ENCODE assay signal across 10 cellular contexts in the genomic region with DNA sequence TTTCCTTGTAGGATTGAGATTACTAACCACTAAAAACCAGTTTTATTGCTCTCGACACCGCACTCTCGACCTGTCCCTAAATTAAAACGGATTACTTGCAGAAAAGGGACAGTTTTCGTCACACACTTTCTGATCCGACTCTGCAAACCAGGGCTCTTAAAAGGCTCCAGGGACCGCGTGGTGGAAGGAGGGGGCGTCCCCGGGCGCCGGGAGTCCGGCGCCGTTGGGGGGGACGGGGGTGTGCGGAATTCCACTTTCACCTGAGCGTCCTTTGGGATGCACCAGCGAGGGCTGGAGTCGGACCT. TPM values are rescaled to one million over a fixed set of nuclear protein-coding genes. Genes with fewer than 3 reads are reported as not detected.
A peak's percentile ranks its signal among the peaks of the same experiment; 100 is the strongest.
DNase-seq lines count a peak whose midpoint lies in the region; ATAC-seq and TF ChIP-seq lines count a peak whose summit lies in the region.
"Had no signal": no experiment of that assay in that cellular context is flagged by ENCODE, and none has a peak within 500 bp of the region (broad histone marks: within the 10 kb centered on the region; RNA-seq: fewer than 3 reads in every experiment).

No MANE protein-coding gene starts in this region.

- 4% methylated on average over 4 of the region's 20 CpGs; no CpG with 5 or more reads in 1 of the 2 donors for WGBS in gastroesophageal sphincter (ENCODE audit: low coverage in 1 of 2), 2 donors
- WGBS in trophoblast cell (ENCODE audit: extremely low coverage, insufficient coverage, insufficient read length): no CpG with 5 or more reads among the region's 20 CpGs

- H4K91ac ChIP-seq in trophoblast cell (ENCODE audit: low read depth, low read length): no peak overlapping the region

- H3K27ac ChIP-seq in gastroesophageal sphincter (peak overlapping the region in 1 of 4 donors; percentile 67), trophoblast cell (ENCODE audit: low read depth, low read length) (no peak overlapping the region)

- no peaks in the 10 kb centered on the region for H3K79me2 ChIP-seq in trophoblast cell (ENCODE audit: control insufficient read depth, insufficient read depth, low read length, poor library complexity)

- peak overlapping the region; percentile 73 for H3K27ac Mint-ChIP-seq in activated CD4-positive, alpha-beta memory T cell treated with anti-CD3 and anti-CD28 coated beads for 36 hours

- H2AFZ ChIP-seq in trophoblast cell (ENCODE audit: insufficient read depth, low read length, poor library complexity): peak overlapping the region; percentile 73

- H2BK5ac ChIP-seq in trophoblast cell (ENCODE audit: low read depth, low read length, poor library complexity): no peak overlapping the region

- TF ChIP-seq POLR2A in gastroesophageal sphincter (IDR thresholded peaks at IDR 0.05): no peak

- peaks cover 7% of the 10 kb centered on the region for H3K36me3 Mint-ChIP-seq in activated CD4-positive, alpha-beta memory T cell treated with anti-CD3 and anti-CD28 coated beads for 36 hours

- ATAC-seq in HG03432 (IDR thresholded peaks at IDR 0.05; ENCODE audit: unreplicated experiment) (peak; percentile 2), gastroesophageal sphincter (no peak), mucosa of descending colon (no peak), GM18519 (IDR thresholded peaks at IDR 0.05; ENCODE audit: low FRiP score, unreplicated experiment) (no peak)

- no peak overlapping the region for H4K12ac ChIP-seq in trophoblast cell (ENCODE audit: low read depth, low read length)

- H3K4me1 ChIP-seq in gastroesophageal sphincter (peaks cover 0 to 24% (median 9%) of the 10 kb centered on the region in 3 donors), trophoblast cell (ENCODE audit: control insufficient read depth in 1 of 2, insufficient read depth in 2 of 2, low read length in 2 of 2) (peaks cover 2 to 3% of the 10 kb centered on the region in 2 experiments), mucosa of descending colon (ENCODE audit: low read depth) (peaks cover 16% of the 10 kb centered on the region)

- intact Hi-C loops in activated CD4-positive, alpha-beta memory T cell treated with anti-CD3 and anti-CD28 coated beads for 36 hours (cut with micrococcal nuclease): loop anchor here (5.0 kb wide), 2 partner anchors 440 to 530 kb away; no protein-coding TSS in a partner anchor
- intact Hi-C loops in mucosa of descending colon (cut with DNase I, micrococcal nuclease): no loop called here

- no peak overlapping the region for H2BK120ac ChIP-seq in trophoblast cell (ENCODE audit: insufficient read depth, low read length, poor library complexity)

- TF ChIP-seq EP300 in gastroesophageal sphincter (IDR thresholded peaks at IDR 0.05): no peak

- H3K9ac ChIP-seq in trophoblast cell (ENCODE audit: low read length): no peak overlapping the region

- H3K4me2 ChIP-seq in trophoblast cell (ENCODE audit: low read length): peak overlapping the region; percentile 100

- H3K27me3 ChIP-seq in gastroesophageal sphincter (peaks cover 44% of the 10 kb centered on the region), trophoblast cell (ENCODE audit: insufficient read depth, low read length) (peaks cover 1% of the 10 kb centered on the region)

- TF ChIP-seq CTCF in gastroesophageal sphincter (IDR thresholded peaks at IDR 0.05) (no peak), mucosa of descending colon (IDR thresholded peaks at IDR 0.05) (no peak)

- CTCF ChIA-PET in activated CD4-positive, alpha-beta memory T cell treated with anti-CD3 and anti-CD28 coated beads for 36 hours (lab: Charles Lee): interaction anchor here (0.9 to 1.9 kb wide), 2 partner anchors 35 to 233 kb away, joined by 3 to 7 read pairs; no protein-coding TSS in a partner anchor

- peaks cover 8% of the 10 kb centered on the region for H3K9me3 Mint-ChIP-seq in activated CD4-positive, alpha-beta memory T cell treated with anti-CD3 and anti-CD28 coated beads for 36 hours

- H2AK5ac ChIP-seq in trophoblast cell (ENCODE audit: low read length): no peak overlapping the region

- peaks cover 40% of the 10 kb centered on the region for H3K27me3 Mint-ChIP-seq in activated CD4-positive, alpha-beta memory T cell treated with anti-CD3 and anti-CD28 coated beads for 36 hours

- H3K36me3 ChIP-seq in gastroesophageal sphincter: no peaks in the 10 kb centered on the region
- H3K36me3 ChIP-seq in trophoblast cell (ENCODE audit: control insufficient read depth in 1 of 2, insufficient read depth in 2 of 2, low read length in 2 of 2): peaks cover 0 to 2% of the 10 kb centered on the region in 2 experiments
- no peaks in the 10 kb centered on the region for H3K36me3 ChIP-seq in mucosa of descending colon (ENCODE audit: low read depth)

- peaks cover 0 to 1% (median 0%) of the 10 kb centered on the region in 3 donors for H3K9me3 ChIP-seq in gastroesophageal sphincter
- H3K9me3 ChIP-seq in trophoblast cell (ENCODE audit: insufficient read depth, low read depth, low read length): peaks cover 2% of the 10 kb centered on the region
- no peaks in the 10 kb centered on the region for H3K9me3 ChIP-seq in mucosa of descending colon

- no peak overlapping the region for H2BK12ac ChIP-seq in trophoblast cell (ENCODE audit: low read length)

- no peak overlapping the region for H4K8ac ChIP-seq in trophoblast cell (ENCODE audit: low read depth, low read length)

- H3K23ac ChIP-seq in trophoblast cell (ENCODE audit: low read length): no peak overlapping the region

- H3K4me3 ChIP-seq in gastroesophageal sphincter (peak overlapping the region; percentile 36 to 67), trophoblast cell (ENCODE audit: low read depth, low read length) (peak overlapping the region; percentile 83), mucosa of descending colon (no peak overlapping the region)

- H3K4me1 Mint-ChIP-seq in activated CD4-positive, alpha-beta memory T cell treated with anti-CD3 and anti-CD28 coated beads for 36 hours (ENCODE audit: low read depth): peaks cover 31% of the 10 kb centered on the region

- no peak overlapping the region for H3K4ac ChIP-seq in trophoblast cell (ENCODE audit: low read depth, low read length)

- H3K14ac ChIP-seq in trophoblast cell (ENCODE audit: low read length): no peak overlapping the region

- H3K4me3 Mint-ChIP-seq in activated CD4-positive, alpha-beta memory T cell treated with anti-CD3 and anti-CD28 coated beads for 36 hours: peak overlapping the region; percentile 73

- POLR2A ChIA-PET in activated CD4-positive, alpha-beta memory T cell treated with anti-CD3 and anti-CD28 coated beads for 36 hours (lab: Charles Lee): no interaction called here

- H3K18ac ChIP-seq in trophoblast cell (ENCODE audit: low read length): no peak overlapping the region

- H3K79me1 ChIP-seq in trophoblast cell (ENCODE audit: low read length): no peaks in the 10 kb centered on the region

- DNase-seq in CD1c-positive myeloid dendritic cell (ENCODE audit: extremely low spot score): peak; percentile 44
- peak; percentile 36 for DNase-seq in activated CD4-positive, alpha-beta memory T cell treated with anti-CD3 and anti-CD28 coated beads for 36 hours
- DNase-seq in trophoblast cell: no peak
- no peak for DNase-seq in mucosa of descending colon
- no peak for DNase-seq in NCI-H774 (lab: John Stamatoyannopoulos, UW)

RNA-seq across cellular contexts. Expression of gene MAK, which starts 0.7 kb away (rescaled TPM):
- 1 to 10 TPM in 1 of 2 experiments, under 1 TPM in 1; 0.87 to 1.1 TPM for total RNA-seq in activated CD4-positive, alpha-beta memory T cell treated with anti-CD3 and anti-CD28 coated beads for 36 hours
- under 1 TPM in 2 of 4 donors, not detected in 2; 0.07 to 0.67 TPM for total RNA-seq in gastroesophageal sphincter
- 0.15 and 0.21 TPM in 2 replicates for polyA plus RNA-seq in trophoblast cell (2013)
- not detected for total RNA-seq in mucosa of descending colon
- total RNA-seq: HT1080 had no signal

RNA-seq across cellular contexts. Expression of gene GCM2, which starts 44.2 kb away (rescaled TPM):
- not detected for total RNA-seq in activated CD4-positive, alpha-beta memory T cell treated with anti-CD3 and anti-CD28 coated beads for 36 hours
- total RNA-seq in gastroesophageal sphincter (not detected), mucosa of descending colon (not detected)
- 0.81 and 0.82 TPM in 2 replicates for polyA plus RNA-seq in trophoblast cell (2013)
- total RNA-seq: HT1080, pulmonary artery endothelial cell had no signal

RNA-seq across cellular contexts. Expression of gene SYCP2L, which starts 49.2 kb away (rescaled TPM):
- total RNA-seq in activated CD4-positive, alpha-beta memory T cell treated with anti-CD3 and anti-CD28 coated beads for 36 hours: under 1 TPM in 1 of 2 experiments, not detected in 1; 0.10 TPM
- 1 to 10 TPM in 2 of 4 donors, under 1 TPM in 2; 0.40 to 5.7 (median 1.6) TPM for total RNA-seq in gastroesophageal sphincter
- polyA plus RNA-seq in trophoblast cell (2013): 2.5 and 2.6 TPM in 2 replicates
- total RNA-seq in mucosa of descending colon: under 1 TPM in 2 of 3 donors, not detected in 1; 0.12 to 0.57 TPM
- total RNA-seq: HT1080, pulmonary artery endothelial cell had no signal

Comparison
In these comparisons a context has a peak if more than half of its experiments do, and no peak if none do; other contexts are left out.
1. DNase-seq: peak in CD1c-positive myeloid dendritic cell (single experiment) and activated CD4-positive, alpha-beta memory T cell treated with anti-CD3 and anti-CD28 coated beads for 36 hours (single experiment); none in trophoblast cell (0 of 2), mucosa of descending colon (0 of 3) and NCI-H774 (single experiment).